In the genomic region with DNA sequence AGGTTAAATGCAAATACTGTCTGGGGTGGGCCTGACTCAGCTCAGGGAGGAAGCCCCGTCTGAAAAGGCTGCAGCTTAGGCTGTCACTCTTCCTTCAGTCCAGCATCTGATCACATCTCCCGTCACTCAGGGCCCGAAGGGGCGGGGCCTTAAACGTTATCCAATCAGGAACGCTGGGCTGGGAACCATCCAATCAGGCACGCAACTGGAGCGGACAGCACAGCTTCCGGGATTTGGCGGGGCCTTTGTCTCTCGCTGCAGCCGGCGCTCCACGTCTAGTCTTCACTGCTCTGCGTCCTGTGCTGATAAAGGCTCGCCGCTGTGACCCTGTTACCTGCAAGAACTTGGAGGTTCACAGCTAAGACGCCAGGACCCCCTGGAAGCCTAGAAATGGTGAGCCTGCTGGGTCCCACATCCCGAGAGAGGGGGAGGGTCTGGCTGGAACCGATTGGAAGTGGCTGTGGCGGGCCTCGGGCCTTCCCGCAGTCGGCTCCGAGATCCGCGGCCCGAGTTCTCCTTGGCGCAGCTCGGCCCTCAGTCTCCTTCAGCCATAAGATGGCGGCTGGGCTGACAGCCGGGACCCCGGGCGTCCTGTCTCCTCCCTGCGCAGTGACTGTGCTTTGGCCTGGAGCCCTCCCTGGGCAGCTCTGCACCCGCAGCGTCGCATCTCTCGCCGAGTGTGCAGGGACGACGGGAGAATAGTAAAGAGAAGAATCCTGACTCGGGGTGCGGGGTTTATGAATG, we compare ENCODE assay signal across 1 cellular context.
TF ChIP-seq lines count a peak whose summit lies in the region.

Gene ZNF92 (plus strand): TSS at position 248 of the 744 bp plus-strand sequence. CDS start 143 bp downstream, at position 391.

TF ChIP-seq in K562, 482 proteins besides CTCF, POLR2A, EP300 and RAD21 (continued from another document and continues in another):
- no peak for TF ChIP-seq NR2C1 (IDR thresholded peaks at IDR 0.05)
- no peak for TF ChIP-seq NR2C1 (tag; IDR thresholded peaks at IDR 0.05)
- TF ChIP-seq IRF1 (CRISPR knock-in tag; IDR thresholded peaks at IDR 0.05; ENCODE audit: borderline replicate concordance) = no peak
- TF ChIP-seq ZFPM2 (CRISPR knock-in tag; IDR thresholded peaks at IDR 0.05) = 0 out of 2 replicates have a peak, but pooled peaks have one; percentile 26
- peak; percentile 5; the same call in 1 of the 2 replicates for TF ChIP-seq ATF1 (CRISPR knock-in tag; IDR thresholded peaks at IDR 0.05)
- TF ChIP-seq ATF1 (tag; IDR thresholded peaks at IDR 0.05) = peak; percentile 92
- no peak for TF ChIP-seq MTA2 (IDR thresholded peaks at IDR 0.05; ENCODE audit: low read depth)
- no peak for TF ChIP-seq ZBTB33 (CRISPR knock-in tag; IDR thresholded peaks at IDR 0.05)
- TF ChIP-seq POLR2AphosphoS2 (IDR thresholded peaks at IDR 0.05; ENCODE audit: low read length) = peak; percentile 46; the same call in 1 of the 2 replicates
- TF ChIP-seq NEUROD1 (IDR thresholded peaks at IDR 0.05; ENCODE audit: borderline replicate concordance, low read depth, low read length, partially characterized antibody) = peak; percentile 62
- TF ChIP-seq ZBED1 (IDR thresholded peaks at IDR 0.05) = 0 out of 2 replicates have a peak, but pooled peaks have one; percentile 38
- TF ChIP-seq EZH2 (IDR thresholded peaks at IDR 0.05; ENCODE audit: borderline replicate concordance, low read depth, low read length) = no peak
- TF ChIP-seq GABPA (tag; conservative IDR thresholded peaks at IDR 0.05; ENCODE audit: low read depth) = peak; percentile 76
- no peak for TF ChIP-seq KLF10 (CRISPR knock-in tag; IDR thresholded peaks at IDR 0.05)
- no peak for TF ChIP-seq ZMIZ1 (IDR thresholded peaks at IDR 0.05; ENCODE audit: low read depth in 2 of 2, low read length in 2 of 2)
- TF ChIP-seq, protein P1, sequence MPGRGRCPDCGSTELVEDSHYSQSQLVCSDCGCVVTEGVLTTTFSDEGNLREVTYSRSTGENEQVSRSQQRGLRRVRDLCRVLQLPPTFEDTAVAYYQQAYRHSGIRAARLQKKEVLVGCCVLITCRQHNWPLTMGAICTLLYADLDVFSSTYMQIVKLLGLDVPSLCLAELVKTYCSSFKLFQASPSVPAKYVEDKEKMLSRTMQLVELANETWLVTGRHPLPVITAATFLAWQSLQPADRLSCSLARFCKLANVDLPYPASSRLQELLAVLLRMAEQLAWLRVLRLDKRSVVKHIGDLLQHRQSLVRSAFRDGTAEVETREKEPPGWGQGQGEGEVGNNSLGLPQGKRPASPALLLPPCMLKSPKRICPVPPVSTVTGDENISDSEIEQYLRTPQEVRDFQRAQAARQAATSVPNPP (IDR thresholded peaks at IDR 0.05; ENCODE audit: borderline replicate concordance, insufficient read depth, insufficient read length) = no peak
- TF ChIP-seq MYC (IDR thresholded peaks at IDR 0.05; ENCODE audit: low read depth, low read length) = no peak; the same call in 1 of the 2 replicates
- no peak for TF ChIP-seq MYC (CRISPR knock-in tag; IDR thresholded peaks at IDR 0.05; ENCODE audit: borderline replicate concordance, low read depth)
- TF ChIP-seq, protein P2, sequence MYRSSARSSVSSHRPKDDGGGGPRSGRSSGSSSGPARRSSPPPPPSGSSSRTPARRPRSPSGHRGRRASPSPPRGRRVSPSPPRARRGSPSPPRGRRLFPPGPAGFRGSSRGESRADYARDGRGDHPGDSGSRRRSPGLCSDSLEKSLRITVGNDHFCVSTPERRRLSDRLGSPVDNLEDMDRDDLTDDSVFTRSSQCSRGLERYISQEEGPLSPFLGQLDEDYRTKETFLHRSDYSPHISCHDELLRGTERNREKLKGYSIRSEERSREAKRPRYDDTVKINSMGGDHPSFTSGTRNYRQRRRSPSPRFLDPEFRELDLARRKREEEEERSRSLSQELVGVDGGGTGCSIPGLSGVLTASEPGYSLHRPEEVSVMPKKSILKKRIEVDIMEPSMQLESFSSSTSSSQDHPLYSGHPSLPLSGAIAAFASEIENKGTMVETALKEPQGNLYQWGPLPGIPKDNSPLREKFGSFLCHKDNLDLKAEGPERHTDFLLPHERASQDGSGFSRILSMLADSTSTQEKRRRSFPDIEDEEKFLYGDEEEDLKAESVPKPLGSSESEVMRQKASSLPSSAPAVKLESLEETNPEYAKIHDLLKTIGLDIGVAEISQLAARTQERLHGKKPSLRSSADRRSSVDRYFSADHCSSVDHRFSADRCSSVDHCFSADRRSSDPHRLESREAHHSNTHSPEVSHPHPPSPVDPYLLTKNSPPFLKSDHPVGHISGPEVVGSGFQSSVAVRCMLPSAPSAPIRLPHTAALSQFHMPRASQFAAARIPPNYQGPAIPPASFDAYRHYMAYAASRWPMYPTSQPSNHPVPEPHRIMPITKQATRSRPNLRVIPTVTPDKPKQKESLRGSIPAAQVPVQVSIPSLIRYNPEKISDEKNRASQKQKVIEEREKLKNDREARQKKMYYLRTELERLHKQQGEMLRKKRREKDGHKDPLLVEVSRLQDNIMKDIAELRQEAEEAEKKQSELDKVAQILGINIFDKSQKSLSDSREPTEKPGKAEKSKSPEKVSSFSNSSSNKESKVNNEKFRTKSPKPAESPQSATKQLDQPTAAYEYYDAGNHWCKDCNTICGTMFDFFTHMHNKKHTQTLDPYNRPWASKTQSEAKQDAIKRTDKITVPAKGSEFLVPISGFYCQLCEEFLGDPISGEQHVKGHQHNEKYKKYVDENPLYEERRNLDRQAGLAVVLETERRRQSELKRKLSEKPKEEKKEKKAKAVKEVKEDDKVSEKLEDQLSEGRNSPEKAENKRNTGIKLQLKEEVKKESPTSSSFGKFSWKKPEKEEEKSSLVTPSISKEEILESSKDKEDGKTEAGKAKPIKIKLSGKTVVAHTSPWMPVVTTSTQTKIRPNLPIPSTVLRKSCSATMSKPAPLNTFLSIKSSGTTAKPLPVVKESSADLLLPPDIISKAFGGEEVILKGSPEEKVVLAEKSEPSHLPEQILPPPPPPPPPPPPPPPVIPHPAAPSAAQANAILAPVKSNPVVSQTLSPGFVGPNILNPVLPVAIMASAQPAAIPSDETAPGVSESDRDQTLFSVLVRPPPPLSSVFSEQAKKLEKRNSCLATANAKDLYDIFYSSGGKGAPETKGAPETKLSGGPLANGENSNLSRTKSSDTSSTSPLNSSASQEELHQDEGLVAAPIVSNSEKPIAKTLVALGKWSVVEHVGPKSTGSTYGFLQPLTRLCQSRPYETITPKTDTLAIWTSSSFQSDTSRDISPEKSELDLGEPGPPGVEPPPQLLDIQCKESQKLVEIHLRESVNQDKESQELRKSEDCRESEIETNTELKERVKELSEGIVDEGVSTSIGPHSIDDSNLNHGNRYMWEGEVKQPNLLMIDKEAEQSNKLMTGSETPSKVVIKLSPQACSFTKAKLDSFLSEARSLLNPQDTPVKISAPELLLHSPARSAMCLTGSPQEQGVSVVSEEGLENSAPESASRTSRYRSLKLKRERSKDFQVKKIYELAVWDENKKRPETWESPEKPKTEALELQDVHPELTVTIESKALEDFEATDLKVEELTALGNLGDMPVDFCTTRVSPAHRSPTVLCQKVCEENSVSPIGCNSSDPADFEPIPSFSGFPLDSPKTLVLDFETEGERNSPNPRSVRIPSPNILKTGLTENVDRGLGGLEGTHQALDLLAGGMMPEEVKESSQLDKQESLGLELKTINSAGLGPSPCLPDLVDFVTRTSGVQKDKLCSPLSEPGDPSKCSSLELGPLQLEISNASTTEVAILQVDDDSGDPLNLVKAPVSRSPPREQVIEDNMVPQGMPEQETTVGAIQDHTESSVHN (IDR thresholded peaks at IDR 0.05; ENCODE audit: borderline replicate concordance in 1 of 2, low read depth in 1 of 2) = no peak
- TF ChIP-seq HCFC1 (IDR thresholded peaks at IDR 0.05; ENCODE audit: low read depth, low read length) = peak; percentile 43; the same call in 1 of the 2 replicates
- TF ChIP-seq SNIP1 (IDR thresholded peaks at IDR 0.05; ENCODE audit: low read depth) = peak; percentile 17; the same call in 1 of the 2 replicates
- TF ChIP-seq HBP1 (CRISPR knock-in tag; IDR thresholded peaks at IDR 0.05) = no peak
- no peak for TF ChIP-seq ZNF444 (CRISPR knock-in tag; IDR thresholded peaks at IDR 0.05)
- TF ChIP-seq ZNF41 (CRISPR knock-in tag; conservative IDR thresholded peaks at IDR 0.05) = no peak
- TF ChIP-seq ETS2 (tag; IDR thresholded peaks at IDR 0.05; ENCODE audit: borderline replicate concordance, poor library complexity, severe bottlenecking) = no peak
- no peak for TF ChIP-seq ZNF561 (CRISPR knock-in tag; conservative IDR thresholded peaks at IDR 0.05)
- TF ChIP-seq EWSR1 (IDR thresholded peaks at IDR 0.05; ENCODE audit: borderline replicate concordance, low read depth, partially characterized antibody) = no peak
- TF ChIP-seq NCOA2 (IDR thresholded peaks at IDR 0.05; ENCODE audit: partially characterized antibody in 2 of 2) = no peak
